Comparison of ENCODE assay signal across 8 cellular contexts in the genomic region with DNA sequence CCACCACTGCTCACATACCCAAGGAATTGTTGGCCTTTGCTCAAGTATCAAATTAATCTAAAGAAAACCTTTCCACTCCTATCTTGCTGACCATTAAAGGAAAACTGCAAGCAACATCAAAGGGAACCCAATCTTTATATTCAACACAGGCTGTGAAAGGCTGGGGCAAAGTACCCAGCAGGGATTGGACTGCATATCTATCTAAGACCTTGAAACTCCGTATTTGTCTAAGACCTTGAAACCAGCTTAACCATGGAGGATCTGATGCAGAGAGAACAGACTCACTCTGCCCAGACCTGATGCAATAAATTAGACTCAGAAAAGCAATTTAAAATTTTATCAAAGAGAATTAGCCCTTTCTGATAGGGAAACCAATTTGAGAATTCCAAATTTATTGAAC.
"Had no signal": no experiment of that assay in that cellular context is flagged by ENCODE, and none has a peak within 500 bp of the region (broad histone marks: within the 10 kb centered on the region; RNA-seq: fewer than 3 reads in every experiment).

No MANE protein-coding gene starts in this region.

- ATAC-seq: GM12878 had no signal

- FAIRE-seq: G401.6, GM12878, GM12891, GM12892, GM18507, GM19239 had no signal

- H3K4me3 ChIP-seq: GM12878 had no signal

- DNase-seq: GDM1, GF-D8 had no signal
